Comparison of ENCODE assay signal across 1 cellular context in the genomic region with DNA sequence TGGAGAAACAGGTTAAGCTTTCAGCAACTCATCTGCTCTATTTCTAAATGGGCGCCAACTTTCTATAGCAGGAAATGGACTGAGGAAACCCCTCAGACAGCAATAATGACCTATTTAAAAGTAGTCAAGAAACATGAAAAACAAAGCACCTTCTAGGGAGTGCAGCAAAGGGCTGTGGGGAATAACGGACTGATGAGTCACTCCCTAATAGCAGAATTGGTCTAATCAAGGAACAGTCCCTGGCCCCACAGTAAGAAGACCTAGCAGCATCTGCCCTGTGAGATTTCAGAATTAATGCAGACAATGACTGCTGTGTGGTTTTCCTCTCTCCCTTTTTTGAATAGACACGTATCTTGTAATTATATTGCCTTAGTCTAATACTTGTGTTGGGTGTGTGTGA.
TF ChIP-seq lines count a peak whose summit lies in the region.

No MANE protein-coding gene starts in this region.

TF ChIP-seq in HepG2, 621 proteins besides CTCF, POLR2A, EP300 and RAD21 (continued from another document):
- TF ChIP-seq U2AF1 (optimal IDR thresholded peaks at IDR 0.05; ENCODE audit: low read depth, low read length): no peak
- TF ChIP-seq, protein P1, sequence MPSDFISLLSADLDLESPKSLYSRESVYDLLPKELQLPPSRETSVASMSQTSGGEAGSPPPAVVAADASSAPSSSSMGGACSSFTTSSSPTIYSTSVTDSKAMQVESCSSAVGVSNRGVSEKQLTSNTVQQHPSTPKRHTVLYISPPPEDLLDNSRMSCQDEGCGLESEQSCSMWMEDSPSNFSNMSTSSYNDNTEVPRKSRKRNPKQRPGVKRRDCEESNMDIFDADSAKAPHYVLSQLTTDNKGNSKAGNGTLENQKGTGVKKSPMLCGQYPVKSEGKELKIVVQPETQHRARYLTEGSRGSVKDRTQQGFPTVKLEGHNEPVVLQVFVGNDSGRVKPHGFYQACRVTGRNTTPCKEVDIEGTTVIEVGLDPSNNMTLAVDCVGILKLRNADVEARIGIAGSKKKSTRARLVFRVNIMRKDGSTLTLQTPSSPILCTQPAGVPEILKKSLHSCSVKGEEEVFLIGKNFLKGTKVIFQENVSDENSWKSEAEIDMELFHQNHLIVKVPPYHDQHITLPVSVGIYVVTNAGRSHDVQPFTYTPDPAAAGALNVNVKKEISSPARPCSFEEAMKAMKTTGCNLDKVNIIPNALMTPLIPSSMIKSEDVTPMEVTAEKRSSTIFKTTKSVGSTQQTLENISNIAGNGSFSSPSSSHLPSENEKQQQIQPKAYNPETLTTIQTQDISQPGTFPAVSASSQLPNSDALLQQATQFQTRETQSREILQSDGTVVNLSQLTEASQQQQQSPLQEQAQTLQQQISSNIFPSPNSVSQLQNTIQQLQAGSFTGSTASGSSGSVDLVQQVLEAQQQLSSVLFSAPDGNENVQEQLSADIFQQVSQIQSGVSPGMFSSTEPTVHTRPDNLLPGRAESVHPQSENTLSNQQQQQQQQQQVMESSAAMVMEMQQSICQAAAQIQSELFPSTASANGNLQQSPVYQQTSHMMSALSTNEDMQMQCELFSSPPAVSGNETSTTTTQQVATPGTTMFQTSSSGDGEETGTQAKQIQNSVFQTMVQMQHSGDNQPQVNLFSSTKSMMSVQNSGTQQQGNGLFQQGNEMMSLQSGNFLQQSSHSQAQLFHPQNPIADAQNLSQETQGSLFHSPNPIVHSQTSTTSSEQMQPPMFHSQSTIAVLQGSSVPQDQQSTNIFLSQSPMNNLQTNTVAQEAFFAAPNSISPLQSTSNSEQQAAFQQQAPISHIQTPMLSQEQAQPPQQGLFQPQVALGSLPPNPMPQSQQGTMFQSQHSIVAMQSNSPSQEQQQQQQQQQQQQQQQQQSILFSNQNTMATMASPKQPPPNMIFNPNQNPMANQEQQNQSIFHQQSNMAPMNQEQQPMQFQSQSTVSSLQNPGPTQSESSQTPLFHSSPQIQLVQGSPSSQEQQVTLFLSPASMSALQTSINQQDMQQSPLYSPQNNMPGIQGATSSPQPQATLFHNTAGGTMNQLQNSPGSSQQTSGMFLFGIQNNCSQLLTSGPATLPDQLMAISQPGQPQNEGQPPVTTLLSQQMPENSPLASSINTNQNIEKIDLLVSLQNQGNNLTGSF (CRISPR knock-in tag; IDR thresholded peaks at IDR 0.05): no peak
- no peak for TF ChIP-seq KDM5A (IDR thresholded peaks at IDR 0.05; ENCODE audit: borderline replicate concordance, low read length)
- TF ChIP-seq, protein P2, sequence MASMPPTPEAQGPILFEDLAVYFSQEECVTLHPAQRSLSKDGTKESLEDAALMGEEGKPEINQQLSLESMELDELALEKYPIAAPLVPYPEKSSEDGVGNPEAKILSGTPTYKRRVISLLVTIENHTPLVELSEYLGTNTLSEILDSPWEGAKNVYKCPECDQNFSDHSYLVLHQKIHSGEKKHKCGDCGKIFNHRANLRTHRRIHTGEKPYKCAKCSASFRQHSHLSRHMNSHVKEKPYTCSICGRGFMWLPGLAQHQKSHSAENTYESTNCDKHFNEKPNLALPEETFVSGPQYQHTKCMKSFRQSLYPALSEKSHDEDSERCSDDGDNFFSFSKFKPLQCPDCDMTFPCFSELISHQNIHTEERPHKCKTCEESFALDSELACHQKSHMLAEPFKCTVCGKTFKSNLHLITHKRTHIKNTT (CRISPR knock-in tag; IDR thresholded peaks at IDR 0.05): no peak
- TF ChIP-seq, protein P3, sequence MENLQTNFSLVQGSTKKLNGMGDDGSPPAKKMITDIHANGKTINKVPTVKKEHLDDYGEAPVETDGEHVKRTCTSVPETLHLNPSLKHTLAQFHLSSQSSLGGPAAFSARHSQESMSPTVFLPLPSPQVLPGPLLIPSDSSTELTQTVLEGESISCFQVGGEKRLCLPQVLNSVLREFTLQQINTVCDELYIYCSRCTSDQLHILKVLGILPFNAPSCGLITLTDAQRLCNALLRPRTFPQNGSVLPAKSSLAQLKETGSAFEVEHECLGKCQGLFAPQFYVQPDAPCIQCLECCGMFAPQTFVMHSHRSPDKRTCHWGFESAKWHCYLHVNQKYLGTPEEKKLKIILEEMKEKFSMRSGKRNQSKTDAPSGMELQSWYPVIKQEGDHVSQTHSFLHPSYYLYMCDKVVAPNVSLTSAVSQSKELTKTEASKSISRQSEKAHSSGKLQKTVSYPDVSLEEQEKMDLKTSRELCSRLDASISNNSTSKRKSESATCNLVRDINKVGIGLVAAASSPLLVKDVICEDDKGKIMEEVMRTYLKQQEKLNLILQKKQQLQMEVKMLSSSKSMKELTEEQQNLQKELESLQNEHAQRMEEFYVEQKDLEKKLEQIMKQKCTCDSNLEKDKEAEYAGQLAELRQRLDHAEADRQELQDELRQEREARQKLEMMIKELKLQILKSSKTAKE (CRISPR knock-in tag; IDR thresholded peaks at IDR 0.05; ENCODE audit: borderline replicate concordance): no peak
- TF ChIP-seq FOXC1 (CRISPR knock-in tag; IDR thresholded peaks at IDR 0.05; ENCODE audit: borderline replicate concordance): no peak
- TF ChIP-seq KDM1A (CRISPR knock-in tag; IDR thresholded peaks at IDR 0.05): no peak
- TF ChIP-seq, protein P4, sequence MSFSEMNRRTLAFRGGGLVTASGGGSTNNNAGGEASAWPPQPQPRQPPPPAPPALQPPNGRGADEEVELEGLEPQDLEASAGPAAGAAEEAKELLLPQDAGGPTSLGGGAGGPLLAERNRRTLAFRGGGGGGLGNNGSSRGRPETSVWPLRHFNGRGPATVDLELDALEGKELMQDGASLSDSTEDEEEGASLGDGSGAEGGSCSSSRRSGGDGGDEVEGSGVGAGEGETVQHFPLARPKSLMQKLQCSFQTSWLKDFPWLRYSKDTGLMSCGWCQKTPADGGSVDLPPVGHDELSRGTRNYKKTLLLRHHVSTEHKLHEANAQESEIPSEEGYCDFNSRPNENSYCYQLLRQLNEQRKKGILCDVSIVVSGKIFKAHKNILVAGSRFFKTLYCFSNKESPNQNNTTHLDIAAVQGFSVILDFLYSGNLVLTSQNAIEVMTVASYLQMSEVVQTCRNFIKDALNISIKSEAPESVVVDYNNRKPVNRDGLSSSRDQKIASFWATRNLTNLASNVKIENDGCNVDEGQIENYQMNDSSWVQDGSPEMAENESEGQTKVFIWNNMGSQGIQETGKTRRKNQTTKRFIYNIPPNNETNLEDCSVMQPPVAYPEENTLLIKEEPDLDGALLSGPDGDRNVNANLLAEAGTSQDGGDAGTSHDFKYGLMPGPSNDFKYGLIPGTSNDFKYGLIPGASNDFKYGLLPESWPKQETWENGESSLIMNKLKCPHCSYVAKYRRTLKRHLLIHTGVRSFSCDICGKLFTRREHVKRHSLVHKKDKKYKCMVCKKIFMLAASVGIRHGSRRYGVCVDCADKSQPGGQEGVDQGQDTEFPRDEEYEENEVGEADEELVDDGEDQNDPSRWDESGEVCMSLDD (CRISPR knock-in tag; IDR thresholded peaks at IDR 0.05; ENCODE audit: borderline replicate concordance): no peak
- no peak for TF ChIP-seq ZNF615 (CRISPR knock-in tag; IDR thresholded peaks at IDR 0.05; ENCODE audit: borderline replicate concordance)
- TF ChIP-seq SYNCRIP (IDR thresholded peaks at IDR 0.05; ENCODE audit: insufficient read depth, low read depth, low read length): no peak
- no peak for TF ChIP-seq ZNF605 (CRISPR knock-in tag; IDR thresholded peaks at IDR 0.05)
- TF ChIP-seq, protein P5, sequence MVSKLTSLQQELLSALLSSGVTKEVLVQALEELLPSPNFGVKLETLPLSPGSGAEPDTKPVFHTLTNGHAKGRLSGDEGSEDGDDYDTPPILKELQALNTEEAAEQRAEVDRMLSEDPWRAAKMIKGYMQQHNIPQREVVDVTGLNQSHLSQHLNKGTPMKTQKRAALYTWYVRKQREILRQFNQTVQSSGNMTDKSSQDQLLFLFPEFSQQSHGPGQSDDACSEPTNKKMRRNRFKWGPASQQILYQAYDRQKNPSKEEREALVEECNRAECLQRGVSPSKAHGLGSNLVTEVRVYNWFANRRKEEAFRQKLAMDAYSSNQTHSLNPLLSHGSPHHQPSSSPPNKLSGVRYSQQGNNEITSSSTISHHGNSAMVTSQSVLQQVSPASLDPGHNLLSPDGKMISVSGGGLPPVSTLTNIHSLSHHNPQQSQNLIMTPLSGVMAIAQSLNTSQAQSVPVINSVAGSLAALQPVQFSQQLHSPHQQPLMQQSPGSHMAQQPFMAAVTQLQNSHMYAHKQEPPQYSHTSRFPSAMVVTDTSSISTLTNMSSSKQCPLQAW (CRISPR knock-in tag; IDR thresholded peaks at IDR 0.05): no peak
- no peak for TF ChIP-seq ZNF333 (CRISPR knock-in tag; IDR thresholded peaks at IDR 0.05; ENCODE audit: borderline replicate concordance)
- TF ChIP-seq ZNF282 (IDR thresholded peaks at IDR 0.05; ENCODE audit: partially characterized antibody): no peak
- TF ChIP-seq ZNF629 (CRISPR knock-in tag; conservative IDR thresholded peaks at IDR 0.05): no peak
